ENCODE assay signal across 1 cellular context in the genomic region with DNA sequence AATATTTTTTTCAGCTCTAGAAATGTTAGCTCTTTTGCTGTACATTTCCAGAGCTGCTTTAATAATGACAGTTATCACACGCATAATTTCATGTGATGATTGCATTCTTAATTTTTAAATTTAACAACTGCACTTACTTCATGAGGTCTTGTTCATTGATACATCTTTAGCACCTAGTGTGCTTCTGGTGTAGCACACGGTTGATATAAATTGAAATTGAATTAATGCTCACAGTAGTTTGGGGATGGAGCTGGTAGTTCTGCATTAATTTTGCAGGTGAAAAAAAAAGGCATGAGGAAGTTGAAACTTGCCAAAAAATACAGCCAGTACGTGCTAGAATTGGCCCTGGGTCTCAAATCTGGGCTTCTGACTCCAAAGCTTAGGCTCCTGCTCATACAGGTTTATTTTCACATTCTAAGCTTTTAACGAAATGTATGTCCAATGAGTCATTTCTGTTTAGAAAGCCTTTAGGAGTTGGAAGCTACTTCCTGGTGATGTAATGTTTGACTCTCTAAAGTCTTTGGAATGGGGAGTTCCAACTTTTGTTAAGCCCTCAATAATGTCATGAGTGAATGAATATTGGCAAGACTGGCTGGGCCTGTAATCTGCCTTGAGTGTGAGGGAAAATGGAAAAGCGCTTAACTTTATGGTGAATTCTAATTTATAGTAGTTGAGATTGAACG.
TF ChIP-seq lines count a peak whose summit lies in the region.

No MANE protein-coding gene starts in this region.

TF ChIP-seq in liver, 16 proteins besides CTCF, POLR2A, EP300 and RAD21 (continued from another document):
- no peak for TF ChIP-seq EGR1 (IDR thresholded peaks at IDR 0.05; ENCODE audit: low read depth in 2 of 2)
- TF ChIP-seq SP1 (IDR thresholded peaks at IDR 0.05): no peak
- TF ChIP-seq HNF4G (IDR thresholded peaks at IDR 0.05): no peak
- peak; percentile 38 for TF ChIP-seq YY1 (IDR thresholded peaks at IDR 0.05)
